In genomic region chr12:14454098-14454907, GRCh38 we compare ENCODE assay signal across 8 cellular contexts.
A peak's percentile ranks its signal among the peaks of the same experiment; 100 is the strongest.
DNase-seq lines count a peak whose midpoint lies in the region; ATAC-seq and TF ChIP-seq lines count a peak whose summit lies in the region.

No MANE protein-coding gene starts in this region.

- H3K36me3 ChIP-seq in OCI-LY3 (replicated peaks; ENCODE audit: low read depth, low read length), result peaks cover 36% of the 10 kb centered on the region
- peaks cover 0 to 6% of the 10 kb centered on the region in 2 donors for H3K36me3 ChIP-seq in body of pancreas (replicated peaks in 1 of 2; ENCODE audit: insufficient read depth in 1 of 2, low read depth in 2 of 2)
- H3K36me3 ChIP-seq in right lobe of liver, result peaks cover 0 to 40% (median 12%) of the 10 kb centered on the region in 4 donors
- peaks cover 0 to 9% of the 10 kb centered on the region in 2 donors for H3K36me3 ChIP-seq in aorta (ENCODE audit: control insufficient read depth in 1 of 2, insufficient read depth in 2 of 2, low read length in 1 of 2)

- no peak overlapping the region for H3K9ac ChIP-seq in OCI-LY3 (ENCODE audit: low read length)

- H3K4me3 ChIP-seq in OCI-LY3 (ENCODE audit: low read length) (no peak overlapping the region), body of pancreas (no peak overlapping the region), right lobe of liver (no peak overlapping the region), aorta (ENCODE audit: low read length in 2 of 2) (no peak overlapping the region)

- peaks cover 15% of the 10 kb centered on the region for H4K20me1 ChIP-seq in OCI-LY3 (ENCODE audit: insufficient read depth, low read length)

- CTCF ChIA-PET in GM10248 (lab: Yijun Ruan, JAX), result interaction anchor here (0.7 to 2.5 kb wide), 26 partner anchors 10 to 269 kb away, joined by 3 to 15 read pairs (median 3); partner anchors contain the start of gene ATF7IP

- TF ChIP-seq CTCF in AG09319 (IDR thresholded peaks at IDR 0.05; ENCODE audit: low read depth, low read length) (peak; percentile 28), GM10248 (IDR thresholded peaks at IDR 0.05; ENCODE audit: control extremely low read depth, extremely low read depth, low read depth, missing control alignments) (peak; percentile 56), OCI-LY3 (IDR thresholded peaks at IDR 0.05; ENCODE audit: low read depth, low read length) (peak; percentile 82), body of pancreas (IDR thresholded peaks at IDR 0.05) (peak in 6 of 7 experiments; percentile 9 to 67 (median 54)), right lobe of liver (IDR thresholded peaks at IDR 0.05) (peak; percentile 48 to 66 (median 52))

- H3K27ac ChIP-seq in OCI-LY3 (ENCODE audit: low read length), result no peak overlapping the region
- H3K27ac ChIP-seq in body of pancreas, result no peak overlapping the region
- no peak overlapping the region for H3K27ac ChIP-seq in right lobe of liver
- no peak overlapping the region for H3K27ac ChIP-seq in aorta (ENCODE audit: low read depth in 1 of 2, low read length in 2 of 2)

- no peak for TF ChIP-seq POLR2A in body of pancreas (IDR thresholded peaks at IDR 0.05)
- no peak for TF ChIP-seq POLR2A in right lobe of liver (IDR thresholded peaks at IDR 0.05)

- H3K79me2 ChIP-seq in OCI-LY3 (ENCODE audit: low read length), result peaks cover 23% of the 10 kb centered on the region

- H3K4me1 ChIP-seq in OCI-LY3 (ENCODE audit: low read length) (no peaks in the 10 kb centered on the region), body of pancreas (no peaks in the 10 kb centered on the region), right lobe of liver (peaks cover 0 to 15% (median 0%) of the 10 kb centered on the region in 4 donors), aorta (ENCODE audit: control insufficient read depth in 1 of 2, insufficient read depth in 2 of 2, low read length in 2 of 2) (no peaks in the 10 kb centered on the region)

- no peak for DNase-seq in AG09319 (ENCODE audit: extremely low read depth, low read depth)
- peak; percentile 52 for DNase-seq in GM10248 (ENCODE audit: extremely low spot score)
- DNase-seq in body of pancreas, result peak in 2 of 4 donors; percentile 18 to 23
- no peak for DNase-seq in right lobe of liver
- DNase-seq in aorta, result no peak
- DNase-seq in pons (ENCODE audit: low spot score), result no peak

- H3K4me2 ChIP-seq in OCI-LY3 (ENCODE audit: low read length), result no peak overlapping the region

- H2AFZ ChIP-seq in OCI-LY3 (ENCODE audit: low read depth, low read length), result no peak overlapping the region

- WGBS in body of pancreas, 2 donors, result 67 to 82% methylated on average over 2 of the region's 2 CpGs
- 74% methylated on average over 2 of the region's 2 CpGs for WGBS in right lobe of liver (ENCODE audit: insufficient coverage, low coverage, low lambda C conversion rate, missing lambda C conversion rate)
- WGBS in aorta, 2 donors, result 66% methylated on average over 2 of the region's 2 CpGs

- H3K27me3 ChIP-seq in OCI-LY3 (ENCODE audit: low read depth, low read length) (no peaks in the 10 kb centered on the region), body of pancreas (no peaks in the 10 kb centered on the region), right lobe of liver (no peaks in the 10 kb centered on the region), aorta (ENCODE audit: control insufficient read depth in 1 of 2, insufficient read depth in 2 of 2, low read length in 1 of 2) (no peaks in the 10 kb centered on the region)

- intact Hi-C loops in body of pancreas (cut with DNase I) (no loop called here), right lobe of liver (cut with DNase I) (no loop called here), aorta (cut with DNase I) (no loop called here)

- ATAC-seq in HG03097 (IDR thresholded peaks at IDR 0.05; ENCODE audit: low FRiP score, unreplicated experiment) (peak; percentile 67), body of pancreas (peak; percentile 52), right lobe of liver (peak; percentile 83 to 93 (median 90)), aorta (ENCODE audit: low FRiP score) (no peak)

- H3K9me3 ChIP-seq in OCI-LY3 (ENCODE audit: insufficient read depth, low read length), result no peaks in the 10 kb centered on the region
- no peaks in the 10 kb centered on the region for H3K9me3 ChIP-seq in body of pancreas
- no peaks in the 10 kb centered on the region for H3K9me3 ChIP-seq in right lobe of liver
- H3K9me3 ChIP-seq in aorta (ENCODE audit: control insufficient read depth, low read length), result no peaks in the 10 kb centered on the region

- POLR2A ChIA-PET in GM10248 (lab: Yijun Ruan, JAX), result no interaction called here

Comparison
In these comparisons a context has a peak if more than half of its experiments do, and no peak if none do; other contexts are left out.
1. CTCF ChIP-seq: peak in every context shown above with its lines; median percentile 82 in OCI-LY3; 56 in GM10248; 54 in body of pancreas; 52 in right lobe of liver; 28 in AG09319.